ENCODE assay signal across 8 cellular contexts in the genomic region with DNA sequence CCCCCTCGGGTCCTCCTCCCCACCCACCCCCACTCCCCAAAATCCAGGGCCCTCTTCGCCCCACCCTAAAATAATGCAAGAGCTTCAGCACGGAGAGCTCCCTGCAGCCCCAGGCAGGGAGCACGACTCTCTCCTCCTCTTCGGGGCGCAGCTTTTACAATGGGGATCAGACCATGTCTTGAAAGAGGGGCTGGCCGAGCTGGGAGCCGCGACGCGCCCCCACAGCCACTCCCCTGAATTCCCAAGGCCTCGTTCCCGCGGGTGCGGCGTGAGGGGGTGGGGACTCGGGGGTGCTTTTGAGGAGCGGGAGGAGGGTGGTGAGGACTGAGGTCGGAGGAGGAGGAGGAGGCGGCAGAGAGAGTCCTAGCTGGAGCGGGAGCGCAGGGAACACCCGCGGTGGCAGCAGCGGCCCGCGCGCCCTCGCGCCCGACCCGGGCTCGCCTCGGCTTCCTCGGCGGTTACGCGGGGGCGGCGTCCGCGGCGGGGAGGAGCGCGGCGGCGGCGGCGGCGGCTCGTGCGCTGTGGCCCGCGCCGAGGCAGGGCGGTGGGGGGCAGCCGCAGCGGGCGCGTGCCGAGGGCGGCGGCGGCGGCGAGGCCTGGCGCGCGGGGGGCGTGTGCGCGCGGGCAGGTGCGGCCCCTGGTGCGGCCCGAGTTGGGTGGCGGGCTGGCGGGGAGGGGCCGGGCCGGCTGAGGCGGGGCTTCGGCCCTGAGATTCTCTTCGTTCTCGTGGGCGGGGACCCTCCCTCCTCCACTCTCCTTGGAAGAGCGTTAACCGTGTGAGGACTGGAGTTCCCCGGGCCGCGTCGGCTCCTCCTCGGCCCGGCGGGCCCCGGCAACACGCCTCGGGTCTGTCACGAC.
DNase-seq lines count a peak whose midpoint lies in the region; ATAC-seq and TF ChIP-seq lines count a peak whose summit lies in the region.

A gene (minus strand): TSS at position 666 of the 858 bp plus-strand sequence. CDS start 699 bp downstream, outside the sequence.

- H3K79me2 ChIP-seq in KMS-11 (ENCODE audit: insufficient read depth, low read depth): no peaks in the 10 kb centered on the region

- ATAC-seq in GM21423 (IDR thresholded peaks at IDR 0.05; ENCODE audit: unreplicated experiment): peak; percentile 57
- ATAC-seq in stimulated activated naive CD8-positive, alpha-beta T cell treated with anti-CD3 and anti-CD28 coated beads, Interleukin-15, Interleukin-2, amounts not matched to agents 100 U/mL and 50 U/mL, for 24 hours: peak; percentile 67

- TF ChIP-seq CTCF in KMS-11 (conservative IDR thresholded peaks at IDR 0.05; ENCODE audit: low read depth, low read length): no peak

- DNase-seq in DMS 273 treated with DMSO at 0.1 percent for 48 hours (lab: John Stamatoyannopoulos, UW) (peak; percentile 3), RPMI8226 (peak; percentile 52), left kidney (ENCODE audit: low read depth, low spot score) (peak; percentile 92), COLO829 (ENCODE audit: low spot score) (no peak)
- peak; percentile 28 for DNase-seq in stimulated activated naive CD8-positive, alpha-beta T cell treated with anti-CD3 and anti-CD28 coated beads, Interleukin-15, Interleukin-2, amounts not matched to agents 100 U/mL and 50 U/mL, for 24 hours

- no peaks in the 10 kb centered on the region for H3K27me3 ChIP-seq in KMS-11 (ENCODE audit: insufficient read depth, low read depth)

- peaks cover 10% of the 10 kb centered on the region for H3K4me1 ChIP-seq in KMS-11 (ENCODE audit: low read depth, poor library complexity, severe bottlenecking)

- no peak within 1 kb of the TSS for H3K4me3 ChIP-seq in KMS-11 (IDR thresholded peaks at IDR 0.05; ENCODE audit: insufficient read depth, low read depth, low read length)

- H3K36me3 ChIP-seq in KMS-11 (ENCODE audit: insufficient read depth): no peaks in the 10 kb centered on the region

- H2AFZ ChIP-seq in KMS-11 (ENCODE audit: low read depth): peak within 1 kb of the TSS; percentile 85

- H3K4me2 ChIP-seq in KMS-11: peak within 1 kb of the TSS; percentile 65

- H3K27ac ChIP-seq in KMS-11: no peak within 1 kb of the TSS
- H3K27ac ChIP-seq in cingulate gyrus (ENCODE audit: low read depth, low read length): peak within 1 kb of the TSS; percentile 47

- no peaks in the 10 kb centered on the region for H4K20me1 ChIP-seq in KMS-11 (ENCODE audit: insufficient read depth)

- peak within 1 kb of the TSS; percentile 46; the same call in 1 of the 2 replicates for H3K9ac ChIP-seq in KMS-11
